11 cellular contexts compared by ENCODE assay signal in genomic region chr4:38605794-38606586, GRCh38. TPM values are rescaled to one million over a fixed set of nuclear protein-coding genes. Genes with fewer than 3 reads are reported as not detected.
DNase-seq lines count a peak whose midpoint lies in the region; ATAC-seq, FAIRE-seq and TF ChIP-seq lines count a peak whose summit lies in the region.
"Had no signal": no experiment of that assay in that cellular context is flagged by ENCODE, and none has a peak within 500 bp of the region (broad histone marks: within the 10 kb centered on the region; RNA-seq: fewer than 3 reads in every experiment).

No MANE protein-coding gene starts in this region.

- WGBS in H1 (ENCODE audit: extremely low coverage in 1 of 2, insufficient coverage in 1 of 2, insufficient read length in 1 of 2, insufficient replicate concordance in 2 of 2, low coverage in 1 of 2, low lambda C conversion rate in 2 of 2, missing lambda C conversion rate in 1 of 2), 2 experiments: 84% methylated on average over 11 of the region's 11 CpGs; no CpG with 5 or more reads in 1 of the 2 experiments

- H4K8ac ChIP-seq in H1 (ENCODE audit: extremely low read depth, insufficient read depth, low read length): no peak overlapping the region

- H4K20me1 ChIP-seq in H1 (replicated peaks in 1 of 2; ENCODE audit: control insufficient read depth in 1 of 2, insufficient read depth in 2 of 2, low read length in 2 of 2): no peaks in the 10 kb centered on the region

- ATAC-seq in CD4-positive, alpha-beta T cell (ENCODE audit: poor library complexity): no peak
- no peak for ATAC-seq in GM18909 (IDR thresholded peaks at IDR 0.05; ENCODE audit: poor library complexity, unreplicated experiment)
- ATAC-seq: left ventricle myocardium superior had no signal

- H2BK20ac ChIP-seq in H1 (ENCODE audit: low read length): peak overlapping the region; percentile 86

- H2BK15ac ChIP-seq in H1 (ENCODE audit: low read length): peak overlapping the region; percentile 61; the same call in 1 of the 2 replicates

- no peaks in the 10 kb centered on the region for H3K79me2 ChIP-seq in H1 (ENCODE audit: control insufficient read depth in 1 of 2, insufficient read depth in 2 of 2, low read length in 2 of 2)

- no peak overlapping the region for H3K56ac ChIP-seq in H1 (replicated peaks; ENCODE audit: insufficient read length, low read depth, low read length)

- H2BK120ac ChIP-seq in H1 (replicated peaks; ENCODE audit: low read depth, low read length): no peak overlapping the region

- H2BK12ac ChIP-seq in H1 (ENCODE audit: low read depth, low read length): peak overlapping the region; percentile 68; the same call in 1 of the 2 replicates

- H3K79me1 ChIP-seq in H1 (ENCODE audit: low read depth, low read length): no peaks in the 10 kb centered on the region

- peak overlapping the region; percentile 75; the same call in 1 of the 2 replicates for H2AK5ac ChIP-seq in H1 (ENCODE audit: low read depth, low read length)

- H4K91ac ChIP-seq in H1 (replicated peaks; ENCODE audit: insufficient read length, low read length): no peak overlapping the region

- no peaks in the 10 kb centered on the region for H3K9me3 ChIP-seq in CD4-positive, alpha-beta T cell (ENCODE audit: control insufficient read depth, low read length)
- H3K9me3 ChIP-seq in H1 (ENCODE audit: insufficient read depth in 2 of 2, low read depth in 1 of 2, low read length in 1 of 2): no peaks in the 10 kb centered on the region

- no peak overlapping the region for H3K4me3 Mint-ChIP-seq in CD4-positive, alpha-beta T cell
- H3K4me3 Mint-ChIP-seq in nephron: no peak overlapping the region
- H3K4me3 Mint-ChIP-seq: B cell had no signal

- H3K4me2 ChIP-seq in H1 (ENCODE audit: insufficient read depth in 1 of 2, low read depth in 2 of 2, low read length in 2 of 2): peak overlapping the region in 1 of 2 experiments; percentile 36; a peak in 1 of 4 replicates

- no peak for TF ChIP-seq RAD21 in H1 (IDR thresholded peaks at IDR 0.05 in 1 of 2, conservative IDR thresholded peaks at IDR 0.05 in 1 of 2; ENCODE audit: low read depth in 2 of 2, low read length in 2 of 2)

- H2BK5ac ChIP-seq in H1 (ENCODE audit: low read depth, low read length): 0 out of 2 replicates have a peak overlapping the region, but pooled peaks have one; percentile 60

- H3K14ac ChIP-seq in H1 (ENCODE audit: insufficient read length): no peak overlapping the region

- H2AFZ ChIP-seq in H1 (ENCODE audit: low read length): 0 out of 2 replicates have a peak overlapping the region, but pooled peaks have one; percentile 0

- CTCF ChIA-PET in CD4-positive, alpha-beta T cell (lab: Charles Lee): no interaction called here
- CTCF ChIA-PET in H1 (lab: Charles Lee; ENCODE audit: partially characterized antibody): no interaction called here

- H3K27me3 Mint-ChIP-seq in CD4-positive, alpha-beta T cell: no peaks in the 10 kb centered on the region
- no peaks in the 10 kb centered on the region for H3K27me3 Mint-ChIP-seq in nephron (ENCODE audit: low read depth)
- H3K27me3 Mint-ChIP-seq: B cell had no signal

- H3K27me3 ChIP-seq in CD4-positive, alpha-beta T cell (ENCODE audit: control insufficient read depth, insufficient read depth, low read length): no peaks in the 10 kb centered on the region
- H3K27me3 ChIP-seq in H1 (replicated peaks in 1 of 4; ENCODE audit: control insufficient read depth in 3 of 4, extremely low read depth in 1 of 4, insufficient read depth in 3 of 4, low read length in 3 of 4): no peaks in the 10 kb centered on the region

- H3K4ac ChIP-seq in H1 (replicated peaks; ENCODE audit: insufficient read length, low read depth, low read length): peak overlapping the region; percentile 12

- no peak overlapping the region for H3K9ac ChIP-seq in H1 (replicated peaks in 1 of 4; ENCODE audit: extremely low read depth in 1 of 4, low read depth in 3 of 4, low read length in 3 of 4)

- H3K4me1 ChIP-seq in H1 (replicated peaks in 1 of 4; ENCODE audit: control insufficient read depth in 3 of 4, insufficient read depth in 4 of 4, low read length in 3 of 4): peaks cover 0 to 14% (median 8%) of the 10 kb centered on the region in 4 experiments; a peak in 5 of 7 replicates

- no peak for TF ChIP-seq POLR2A in H1 (IDR thresholded peaks at IDR 0.05; ENCODE audit: control extremely low read depth in 1 of 2, low read depth in 2 of 2, low read length in 2 of 2)

- FAIRE-seq in H1 (lab: Jason Lieb, UNC): no peak

- POLR2A ChIA-PET in CD4-positive, alpha-beta T cell (lab: Charles Lee): interaction anchor here (1.2 kb wide), 1 partner anchor 96 kb away, joined by 4 read pairs; no protein-coding TSS in a partner anchor
- POLR2A ChIA-PET in H1 (lab: Charles Lee; ENCODE audit: partially characterized antibody): no interaction called here

- peaks cover 59% of the 10 kb centered on the region for H3K4me1 Mint-ChIP-seq in CD4-positive, alpha-beta T cell (ENCODE audit: low read depth)
- peaks cover 30% of the 10 kb centered on the region for H3K4me1 Mint-ChIP-seq in nephron

- no peaks in the 10 kb centered on the region for H3K36me3 Mint-ChIP-seq in CD4-positive, alpha-beta T cell (ENCODE audit: low read depth)
- peaks cover 11% of the 10 kb centered on the region for H3K36me3 Mint-ChIP-seq in nephron (ENCODE audit: low read depth)

- no peak for TF ChIP-seq CTCF in CD4-positive, alpha-beta T cell (IDR thresholded peaks at IDR 0.05)
- TF ChIP-seq CTCF in H1 (IDR thresholded peaks at IDR 0.05; ENCODE audit: control extremely low read depth in 1 of 3, insufficient read depth in 1 of 3, low read depth in 1 of 3, low read length in 3 of 3): no peak
- no peak for TF ChIP-seq CTCF in nephron (IDR thresholded peaks at IDR 0.05; ENCODE audit: unreplicated experiment in 3 of 3)

- DNase-seq in CD4-positive, alpha-beta T cell: no peak
- DNase-seq in NCI-H187 treated with DMSO at 0.1 percent for 48 hours (lab: John Stamatoyannopoulos, UW) (peak; percentile 85), H1 (ENCODE audit: low read depth in 1 of 2, low spot score in 2 of 2) (peak in 1 of 2 experiments; percentile 39), midbrain (lab: John Stamatoyannopoulos, UW) (no peak), SK-N-DZ (ENCODE audit: low spot score) (no peak), SW 1271 (lab: John Stamatoyannopoulos, UW) (no peak)
- DNase-seq: left ventricle myocardium superior had no signal

- H3K36me3 ChIP-seq in H1 (ENCODE audit: control insufficient read depth in 2 of 4, insufficient read depth in 4 of 4, low read length in 3 of 4): no peaks in the 10 kb centered on the region

- TF ChIP-seq EP300 in H1 (IDR thresholded peaks at IDR 0.05; ENCODE audit: borderline replicate concordance in 1 of 2, low read depth in 2 of 2, low read length in 2 of 2): no peak

- H3K4me3 ChIP-seq in H1 (ENCODE audit: extremely low read depth in 1 of 4, insufficient read depth in 2 of 4, low read depth in 3 of 4, low read length in 4 of 4): no peak overlapping the region
- H3K4me3 ChIP-seq: skin epidermis had no signal

- intact Hi-C loops in CD4-positive, alpha-beta T cell (cut with DNase I, micrococcal nuclease): loop anchor here in 1 of 2 experiments (5.0 kb wide), 2 partner anchors 61 to 289 kb away; no protein-coding TSS in a partner anchor

- H4K5ac ChIP-seq in H1 (ENCODE audit: insufficient read length, low read depth, low read length): no peak overlapping the region

- peak overlapping the region; percentile 13 for H3K27ac Mint-ChIP-seq in CD4-positive, alpha-beta T cell
- peak overlapping the region; percentile 67 to 86 (median 82) for H3K27ac Mint-ChIP-seq in nephron
- H3K27ac Mint-ChIP-seq: B cell had no signal

- H3K18ac ChIP-seq in H1 (ENCODE audit: extremely low read depth, low read length): no peak overlapping the region; the same call in 1 of the 2 replicates

- H3K9me3 Mint-ChIP-seq in CD4-positive, alpha-beta T cell: no peaks in the 10 kb centered on the region
- H3K9me3 Mint-ChIP-seq in nephron: peaks cover 6% of the 10 kb centered on the region

- H3K23ac ChIP-seq in H1 (ENCODE audit: insufficient read length): no peak overlapping the region

- H3K23me2 ChIP-seq in H1 (ENCODE audit: low read depth, low read length): no peaks in the 10 kb centered on the region

- H3K27ac ChIP-seq in CD4-positive, alpha-beta T cell (ENCODE audit: low read depth, low read length): no peak overlapping the region
- H3K27ac ChIP-seq in H1 (ENCODE audit: low read depth, low read length): no peak overlapping the region
- H3K27ac ChIP-seq: skin epidermis had no signal

TF ChIP-seq in H1, 55 proteins besides CTCF, POLR2A, EP300 and RAD21:
- TF ChIP-seq EGR1 (IDR thresholded peaks at IDR 0.05; ENCODE audit: borderline replicate concordance, low read depth, low read length): no peak
- TF ChIP-seq ATF3 (IDR thresholded peaks at IDR 0.05; ENCODE audit: insufficient read depth, low read depth, low read length): no peak
- TF ChIP-seq TAF7 (optimal IDR thresholded peaks at IDR 0.05; ENCODE audit: borderline replicate concordance, low read depth, low read length): no peak
- TF ChIP-seq CHD2 (IDR thresholded peaks at IDR 0.05; ENCODE audit: low read length): no peak
- no peak for TF ChIP-seq MAX (IDR thresholded peaks at IDR 0.05)

RNA-seq across cellular contexts. Expression of gene KLF3, which starts 58.0 kb away (rescaled TPM):
- 100 to 1,000 TPM; 203 to 204 TPM for total RNA-seq in CD4-positive, alpha-beta T cell
- 13.4 and 14.9 TPM in 2 replicates for total RNA-seq in H1 (2021; fragmentation: NEBNext Ultra II Directional; extraction: Animal tissue kit (Norgen Biotek cat#: 25700))
- polyA plus RNA-seq in H1 (2011; rRNA removed): 7.1 and 8.0 TPM in 2 replicates
- polyA plus RNA-seq in H1 (2011; cell fraction: cytosol; rRNA removed): 5.2 TPM
- polyA plus RNA-seq in H1 (2011; cell fraction: nucleus; rRNA removed): 9.5 TPM
- polyA plus RNA-seq in H1 (2012, experiment 1 of 2): 6.2 to 8.7 TPM (median 6.8 TPM) in 4 replicates
- polyA plus RNA-seq in H1 (2012, experiment 2 of 2): 2.2 TPM
- polyA plus RNA-seq in H1 (2013, experiment 1 of 2): 7.3 TPM
- polyA plus RNA-seq in H1 (2013, experiment 2 of 2): 7.4 TPM
- polyA minus RNA-seq in H1 (2011; rRNA and poly(A)+ RNA removed): 15.0 and 19.5 TPM in 2 replicates
- 7.0 TPM for polyA minus RNA-seq in H1 (2011; cell fraction: cytosol; rRNA and poly(A)+ RNA removed)
- polyA minus RNA-seq in H1 (2011; cell fraction: nucleus; rRNA and poly(A)+ RNA removed): 41.1 TPM
- 11.8 and 15.4 TPM in 2 replicates for polyA plus RNA-seq in SK-N-DZ (2014; cell fraction: cytosol; rRNA removed)
- 9.2 and 12.3 TPM in 2 replicates for polyA plus RNA-seq in SK-N-DZ (2014; cell fraction: nucleus; rRNA removed)

Comparison
In these comparisons a context has a peak if more than half of its experiments do, and no peak if none do; other contexts are left out.
1. RNA of gene KLF3, which starts 58.0 kb away (total RNA-seq): 203 to 204 TPM in CD4-positive, alpha-beta T cell; 13.4 to 14.9 TPM in H1; every median in the first group is over 10 times any median in the second.